In the genomic region with DNA sequence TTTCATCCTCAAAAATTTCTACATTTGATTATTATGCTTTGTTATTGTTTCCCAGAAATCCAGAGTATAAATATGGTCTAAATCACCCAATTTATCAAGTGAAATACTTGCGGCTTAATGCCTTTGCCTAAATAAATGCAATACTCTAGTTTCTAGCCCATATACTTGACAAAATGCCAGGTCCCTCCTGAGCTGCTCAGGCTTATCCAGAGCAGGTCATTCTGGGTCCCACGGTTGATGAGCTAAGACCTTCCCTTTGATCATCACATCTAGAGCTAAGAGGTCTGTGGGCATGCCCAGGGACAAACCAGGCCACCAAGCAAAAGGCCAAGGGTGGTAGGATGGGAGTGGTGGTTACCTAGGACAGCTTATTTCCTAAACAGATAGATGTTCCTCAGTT, we compare ENCODE assay signal across 15 cellular contexts.
"Had no signal": no experiment of that assay in that cellular context is flagged by ENCODE, and none has a peak within 500 bp of the region (broad histone marks: within the 10 kb centered on the region; RNA-seq: fewer than 3 reads in every experiment).

No MANE protein-coding gene starts in this region.

- H3K4me3 ChIP-seq: gastrocnemius medialis, left lung, ovary, SK-N-MC had no signal

- FAIRE-seq: endometrium, keratinocyte, TTC549 had no signal

- ATAC-seq: left lung, Right ventricle myocardium inferior had no signal

- H3K27ac ChIP-seq: gastrocnemius medialis, ovary, SK-N-MC had no signal

- DNase-seq: activated B cell treated with CpG ODN at 0.5 μM for 24 hours; activated CD8-positive, alpha-beta memory T cell treated with anti-CD3 and anti-CD28 coated beads, Interleukin-2, amount 50 U/mL, for 4 hours; activated naive CD8-positive, alpha-beta T cell treated with anti-CD3 and anti-CD28 coated beads, Interleukin-2, amount 10 ng/mL, durations not matched to agents 7 days and 5 days; aorta; gastrocnemius medialis; left lung; ovary; stimulated activated CD4-positive, alpha-beta T cell treated with anti-CD3 and anti-CD28 coated beads, Interleukin-4, amount 100 ng/mL, for 24 hours; T-helper 1 cell; trophoblast cell had no signal

- H3K4me1 ChIP-seq: gastrocnemius medialis had no signal

- H3K9me3 ChIP-seq: ovary had no signal

- H3K27me3 ChIP-seq: gastrocnemius medialis, left lung, ovary had no signal

- H3K36me3 ChIP-seq: gastrocnemius medialis, left lung, ovary had no signal
